23 cellular contexts compared by ENCODE assay signal in genomic region chr5:85614482-85614881, GRCh38.
"Had no signal": no experiment of that assay in that cellular context is flagged by ENCODE, and none has a peak within 500 bp of the region (broad histone marks: within the 10 kb centered on the region; RNA-seq: fewer than 3 reads in every experiment).

No MANE protein-coding gene starts in this region.

- H3K36me3 ChIP-seq: heart left ventricle, left ventricle myocardium inferior, lower lobe of right lung, ovary, sigmoid colon, stomach, thyroid gland, vagina had no signal

- DNase-seq: cortex of kidney; effector memory CD8-positive, alpha-beta T cell; erythroblast; heart left ventricle; left colon; left ventricle myocardium inferior; lower lobe of right lung; naive thymus-derived CD8-positive, alpha-beta T cell; nephron progenitor cell; occipital lobe; ovary; posterior cingulate gyrus; psoas muscle; right cardiac atrium; sigmoid colon; stimulated activated CD4-positive, alpha-beta T cell treated with anti-CD3 and anti-CD28 coated beads, Interleukin-2, amount 100 ng/mL, for 24 hours; stimulated activated CD4-positive, alpha-beta T cell treated with anti-CD3 and anti-CD28 coated beads, Interleukin-4, amount 100 ng/mL, for 24 hours; stimulated activated naive CD4-positive, alpha-beta T cell treated with Interleukin-2 at 50 U/mL for 16 hours; stomach; thyroid gland had no signal

- H2AFZ ChIP-seq: hepatocyte had no signal

- H3K79me2 ChIP-seq: hepatocyte had no signal

- H3K4me2 ChIP-seq: hepatocyte had no signal

- H3K9me3 ChIP-seq: left ventricle myocardium inferior, lower lobe of right lung, ovary, psoas muscle, sigmoid colon, thyroid gland, vagina had no signal

- ATAC-seq: effector memory CD8-positive, alpha-beta T cell; heart left ventricle; left colon; lower lobe of right lung; naive thymus-derived CD8-positive, alpha-beta T cell; psoas muscle; right cardiac atrium; stimulated activated effector memory CD8-positive, alpha-beta T cell treated with anti-CD3 and anti-CD28 coated beads, Interleukin-12 subunit alpha, Interleukin-12 subunit beta, amount 100 ng/mL, for 72 hours had no signal

- H3K27ac ChIP-seq: heart left ventricle, hepatocyte, left ventricle myocardium inferior, lower lobe of right lung, ovary, psoas muscle, sigmoid colon, stomach, thyroid gland, vagina had no signal

- H3K4me3 ChIP-seq: heart left ventricle, hepatocyte, left ventricle myocardium inferior, lower lobe of right lung, ovary, psoas muscle, sigmoid colon, stomach, thyroid gland, vagina had no signal

- H3K27me3 ChIP-seq: heart left ventricle, hepatocyte, ovary, sigmoid colon, stomach, thyroid gland, vagina had no signal

- H3K4me1 ChIP-seq: heart left ventricle, left ventricle myocardium inferior, lower lobe of right lung, psoas muscle, sigmoid colon, stomach, thyroid gland, vagina had no signal
